ENCODE assay signal across 27 cellular contexts in genomic region chr5:113132579-113132978, GRCh38.
"Had no signal": no experiment of that assay in that cellular context is flagged by ENCODE, and none has a peak within 500 bp of the region (broad histone marks: within the 10 kb centered on the region; RNA-seq: fewer than 3 reads in every experiment).

No MANE protein-coding gene starts in this region.

- H3K4me3 Mint-ChIP-seq: central memory CD8-positive, alpha-beta T cell; dendritic cell treated with granulocyte-macrophage colony-stimulating factor and Interleukin-4, amounts not matched to agents 40 ng/mL and 50 ng/mL, for 4 days; endodermal cell; memory B cell; natural killer cell; stimulated activated naive CD8-positive, alpha-beta T cell treated with anti-CD3 and anti-CD28 coated beads, Interleukin-15, amount 100 ng/mL, for 72 hours had no signal

- H3K27ac Mint-ChIP-seq: dendritic cell treated with granulocyte-macrophage colony-stimulating factor and Interleukin-4, amounts not matched to agents 40 ng/mL and 50 ng/mL, for 4 days; memory B cell; natural killer cell; stimulated activated naive CD8-positive, alpha-beta T cell treated with anti-CD3 and anti-CD28 coated beads, Interleukin-15, amount 100 ng/mL, for 72 hours had no signal

- H3K9me3 Mint-ChIP-seq: central memory CD8-positive, alpha-beta T cell; natural killer cell had no signal

- H3K27me3 ChIP-seq: colonic mucosa, ovary, right lobe of liver, suprapubic skin, transverse colon, upper lobe of right lung, uterus had no signal

- H3K4me1 ChIP-seq: colonic mucosa, psoas muscle, right lobe of liver, suprapubic skin, transverse colon, upper lobe of right lung, uterus had no signal

- H3K4me3 ChIP-seq: colonic mucosa, lung, ovary, psoas muscle, right lobe of liver, smooth muscle cell, suprapubic skin, transverse colon, upper lobe of right lung, uterus had no signal

- ATAC-seq: esophagus mucosa; natural killer cell; right lobe of liver; stimulated activated naive CD8-positive, alpha-beta T cell treated with anti-CD3 and anti-CD28 coated beads, Interleukin-15, amount 100 ng/mL, for 72 hours; upper lobe of right lung had no signal

- H3K9me3 ChIP-seq: colonic mucosa, ovary, psoas muscle, right lobe of liver, suprapubic skin, transverse colon, upper lobe of right lung, uterus had no signal

- H3K27ac ChIP-seq: colonic mucosa, epithelial cell of prostate, ovary, psoas muscle, right lobe of liver, suprapubic skin, transverse colon, upper lobe of right lung, uterus had no signal

- DNase-seq: colonic mucosa; effector CD8-positive, alpha-beta T cell; endodermal cell; glutamatergic neuron; natural killer cell; occipital lobe; ovary; posterior cingulate gyrus; right lobe of liver; stimulated activated CD4-positive, alpha-beta T cell treated with anti-CD3 and anti-CD28 coated beads, Interleukin-12 subunit alpha, Interleukin-12 subunit beta, amount 100 ng/mL, for 4 hours; stimulated activated CD4-positive, alpha-beta T cell treated with anti-CD3 and anti-CD28 coated beads, Interleukin-1b, Interleukin-23, amount 100 ng/mL, for 48 hours; stimulated activated CD4-positive, alpha-beta T cell treated with anti-CD3 and anti-CD28 coated beads, Interleukin-4, amount 100 ng/mL, for 1 hour; stimulated activated CD8-positive, alpha-beta memory T cell treated with anti-CD3 and anti-CD28 coated beads, Interleukin-4, amount 100 ng/mL, for 48 hours; stimulated activated naive CD4-positive, alpha-beta T cell; stimulated activated naive CD8-positive, alpha-beta T cell treated with anti-CD3 and anti-CD28 coated beads, Interleukin-15, amount 100 ng/mL, for 72 hours; transverse colon; upper lobe of right lung; uterus had no signal

- H3K36me3 ChIP-seq: colonic mucosa, ovary, right lobe of liver, suprapubic skin, transverse colon, upper lobe of right lung, uterus had no signal

- H3K27me3 Mint-ChIP-seq: central memory CD8-positive, alpha-beta T cell; dendritic cell treated with granulocyte-macrophage colony-stimulating factor and Interleukin-4, amounts not matched to agents 40 ng/mL and 50 ng/mL, for 4 days; stimulated activated naive CD8-positive, alpha-beta T cell treated with anti-CD3 and anti-CD28 coated beads, Interleukin-15, amount 100 ng/mL, for 72 hours had no signal

- H3K36me3 Mint-ChIP-seq: memory B cell, natural killer cell had no signal

- H3K4me1 Mint-ChIP-seq: central memory CD8-positive, alpha-beta T cell; memory B cell; natural killer cell; stimulated activated naive CD8-positive, alpha-beta T cell treated with anti-CD3 and anti-CD28 coated beads, Interleukin-15, amount 100 ng/mL, for 72 hours had no signal
